ENCODE assay signal across 8 cellular contexts in genomic region chr12:57110189-57111045, GRCh38. TPM values are rescaled to one million over a fixed set of nuclear protein-coding genes. Genes with fewer than 3 reads are reported as not detected.
DNase-seq lines count a peak whose midpoint lies in the region; ATAC-seq and TF ChIP-seq lines count a peak whose summit lies in the region.

No MANE protein-coding gene starts in this region.

- no peak overlapping the region for H2AFZ ChIP-seq in OCI-LY3 (ENCODE audit: low read depth, low read length)

- peaks cover 59% of the 10 kb centered on the region for H3K79me2 ChIP-seq in OCI-LY3 (ENCODE audit: low read length)

- no peak for TF ChIP-seq EP300 in ovary (IDR thresholded peaks at IDR 0.05)

- H3K9ac ChIP-seq in OCI-LY3 (ENCODE audit: low read length), result peak overlapping the region; percentile 99

- 0 to 1% (median 0%) methylated on average over 27 of the region's 27 CpGs for WGBS in ovary, 3 donors

- H3K4me3 ChIP-seq in OCI-LY3 (ENCODE audit: low read length) (peak overlapping the region; percentile 88), ovary (peak overlapping the region; percentile 49)

- peak overlapping the region; percentile 96 for H3K4me2 ChIP-seq in OCI-LY3 (ENCODE audit: low read length)

- 0 out of 3 replicates have a peak, but pooled peaks have one; percentile 1 for TF ChIP-seq CTCF in GM12872 (IDR thresholded peaks at IDR 0.05; ENCODE audit: insufficient read depth, low read depth, low read length)
- TF ChIP-seq CTCF in OCI-LY3 (IDR thresholded peaks at IDR 0.05; ENCODE audit: low read depth, low read length), result 0 out of 2 replicates have a peak, but pooled peaks have one; percentile 8
- TF ChIP-seq CTCF in foreskin keratinocyte (conservative IDR thresholded peaks at IDR 0.05), result no peak
- TF ChIP-seq CTCF in ovary (IDR thresholded peaks at IDR 0.05), result peak in 1 of 3 donors; percentile 13

- peak; percentile 47 for TF ChIP-seq POLR2A in ovary (IDR thresholded peaks at IDR 0.05)

- intact Hi-C loops in ovary (cut with DNase I), result loop anchor here in 3 of 4 donors (2.0 to 5.0 kb wide), 5 partner anchors 22 to 103 kb away; partner anchors contain the start of genes NAB2 (in 1 of the 3) and ZBTB39 (in 1 of the 3)

- DNase-seq in activated T-helper 1 cell treated with Interleukin-2 at 50 U/mL for 16 hours (ENCODE audit: low read depth) (peak; percentile 46), foreskin keratinocyte (no peak), ovary (peak; percentile 77 to 84 (median 80)), ureter (ENCODE audit: low spot score) (peak; percentile 85), NCI-H2196 treated with DMSO at 0.1 percent for 48 hours (lab: John Stamatoyannopoulos, UW; ENCODE audit: unreplicated experiment) (no peak)

- H4K20me1 ChIP-seq in OCI-LY3 (ENCODE audit: insufficient read depth, low read length), result peaks cover 32% of the 10 kb centered on the region

- H3K36me3 ChIP-seq in OCI-LY3 (replicated peaks; ENCODE audit: low read depth, low read length) (peaks cover 42% of the 10 kb centered on the region), ovary (no peaks in the 10 kb centered on the region)

- H3K27ac ChIP-seq in OCI-LY3 (ENCODE audit: low read length) (peak overlapping the region; percentile 96), foreskin keratinocyte (peak overlapping the region; percentile 86), ovary (peak overlapping the region; percentile 61 to 99)

- H3K9me3 ChIP-seq in OCI-LY3 (ENCODE audit: insufficient read depth, low read length) (no peaks in the 10 kb centered on the region), ovary (no peaks in the 10 kb centered on the region)

- H3K27me3 ChIP-seq in OCI-LY3 (ENCODE audit: low read depth, low read length) (no peaks in the 10 kb centered on the region), foreskin keratinocyte (no peaks in the 10 kb centered on the region), ovary (no peaks in the 10 kb centered on the region)

- H3K4me1 ChIP-seq in OCI-LY3 (ENCODE audit: low read length) (peaks cover 15% of the 10 kb centered on the region), foreskin keratinocyte (no peaks in the 10 kb centered on the region), ovary (ENCODE audit: insufficient read depth) (peaks cover 2% of the 10 kb centered on the region)

- ATAC-seq in HG02610 (IDR thresholded peaks at IDR 0.05; ENCODE audit: unreplicated experiment) (peak; percentile 65), foreskin keratinocyte (peak; percentile 35)

RNA-seq across cellular contexts. Expression of gene STAT6, which starts 0.7 kb away (rescaled TPM):
- total RNA-seq in foreskin keratinocyte (94.4 and 98.8 TPM in 2 replicates), ovary (100 to 1,000 TPM in 5 of 7 donors, 10 to 100 TPM in 2; 67.4 to 211 (median 168) TPM), ureter (280 TPM)
- polyA plus RNA-seq in foreskin keratinocyte (60.2 and 68.9 TPM in 2 replicates), ovary (100 to 1,000 TPM; 145 to 158 TPM)

RNA-seq across cellular contexts. Expression of gene LRP1, which starts 17.9 kb away (rescaled TPM):
- total RNA-seq in foreskin keratinocyte (9.8 and 17.5 TPM in 2 replicates), ovary (100 to 1,000 TPM; 148 to 640 (median 405) TPM), ureter (180 TPM)
- polyA plus RNA-seq in foreskin keratinocyte (5.1 and 8.5 TPM in 2 replicates), ovary (100 to 1,000 TPM in 1 of 2 donors, 10 to 100 TPM in 1; 76.4 to 168 TPM)

RNA-seq across cellular contexts. Expression of gene NAB2, which starts 21.5 kb away (rescaled TPM):
- total RNA-seq in foreskin keratinocyte (24.3 and 25.0 TPM in 2 replicates), ovary (100 to 1,000 TPM in 1 of 7 donors, 10 to 100 TPM in 6; 37.6 to 103 (median 70.8) TPM), ureter (16.2 TPM)
- polyA plus RNA-seq in foreskin keratinocyte (19.4 and 21.5 TPM in 2 replicates), ovary (10 to 100 TPM; 27.5 to 47.4 TPM)

RNA-seq across cellular contexts. Expression of gene NEMP1, which starts 31.8 kb away (rescaled TPM):
- total RNA-seq in foreskin keratinocyte (16.6 and 20.3 TPM in 2 replicates), ovary (10 to 100 TPM in 5 of 7 donors, 1 to 10 TPM in 2; 6.8 to 14.9 (median 10.8) TPM), ureter (12.5 TPM)
- polyA plus RNA-seq in foreskin keratinocyte (4.4 and 6.8 TPM in 2 replicates), ovary (10 to 100 TPM in 1 of 2 donors, 1 to 10 TPM in 1; 5.8 to 11.1 TPM)

RNA-seq across cellular contexts. Expression of gene LRP1-AS, which starts 37.0 kb away (rescaled TPM):
- not detected in 2 replicates for total RNA-seq in foreskin keratinocyte
- not detected in 2 replicates for polyA plus RNA-seq in foreskin keratinocyte
- not detected for total RNA-seq in ovary
- polyA plus RNA-seq in ovary, result not detected
- not detected for total RNA-seq in ureter

Comparison
In these comparisons a context has a peak if more than half of its experiments do, and no peak if none do; other contexts are left out.
1. DNase-seq: peak in activated T-helper 1 cell treated with Interleukin-2 at 50 U/mL for 16 hours (single experiment), ovary (5 of 5) and ureter (single experiment); none in foreskin keratinocyte (0 of 2) and NCI-H2196 treated with DMSO at 0.1 percent for 48 hours (single experiment).
2. Peak in every context shown above with its lines, with median percentiles within 50 percentile points of each other: H3K27ac ChIP-seq.